19 cellular contexts compared by ENCODE assay signal in genomic region chr1:163170331-163170730, GRCh38. TPM values are rescaled to one million over a fixed set of nuclear protein-coding genes. Genes with fewer than 3 reads are reported as not detected.
DNase-seq lines count a peak whose midpoint lies in the region; ATAC-seq and TF ChIP-seq lines count a peak whose summit lies in the region.
"Had no signal": no experiment of that assay in that cellular context is flagged by ENCODE, and none has a peak within 500 bp of the region (broad histone marks: within the 10 kb centered on the region; RNA-seq: fewer than 3 reads in every experiment).

No MANE protein-coding gene starts in this region.

- no peaks in the 10 kb centered on the region for H3K27me3 ChIP-seq in adipocyte (replicated peaks; ENCODE audit: control insufficient read depth, insufficient read depth, low read length)
- no peaks in the 10 kb centered on the region for H3K27me3 ChIP-seq in fibroblast of lung (ENCODE audit: control insufficient read depth, insufficient read depth, low read length)
- no peaks in the 10 kb centered on the region for H3K27me3 ChIP-seq in smooth muscle cell (ENCODE audit: low read depth)
- no peaks in the 10 kb centered on the region for H3K27me3 ChIP-seq in Peyer's patch
- H3K27me3 ChIP-seq: BLaER1, neutrophil had no signal

- TF ChIP-seq POLR2A in Peyer's patch (IDR thresholded peaks at IDR 0.05), result no peak

- H2AFZ ChIP-seq in fibroblast of lung (ENCODE audit: low read length), result no peak overlapping the region
- no peak overlapping the region for H2AFZ ChIP-seq in smooth muscle cell (ENCODE audit: low read depth)

- no peak for ATAC-seq in GM21360 (IDR thresholded peaks at IDR 0.05; ENCODE audit: unreplicated experiment)

- H3F3A ChIP-seq in smooth muscle cell (ENCODE audit: low read depth), result peaks cover 19% of the 10 kb centered on the region

- H3K79me2 ChIP-seq in fibroblast of lung (ENCODE audit: control insufficient read depth, insufficient read depth, low read length) (no peaks in the 10 kb centered on the region), smooth muscle cell (ENCODE audit: low read depth) (no peaks in the 10 kb centered on the region)

- 23% methylated on average over 1 of the region's 1 CpG for WGBS in smooth muscle cell (ENCODE audit: low lambda C conversion rate)

- peak overlapping the region; percentile 67 for H3K9ac ChIP-seq in adipocyte (ENCODE audit: low read length)
- no peak overlapping the region for H3K9ac ChIP-seq in fibroblast of lung (ENCODE audit: insufficient read depth, low read length)
- H3K9ac ChIP-seq in smooth muscle cell (ENCODE audit: low read depth), result no peak overlapping the region
- H3K9ac ChIP-seq: BLaER1 had no signal

- no peaks in the 10 kb centered on the region for H4K20me1 ChIP-seq in fibroblast of lung (ENCODE audit: control insufficient read depth, extremely low read depth, insufficient read depth, low read length)
- no peaks in the 10 kb centered on the region for H4K20me1 ChIP-seq in smooth muscle cell (ENCODE audit: low read depth)
- H4K20me1 ChIP-seq: BLaER1 had no signal

- H3K4me3 ChIP-seq in adipocyte (ENCODE audit: low read length) (peak overlapping the region; percentile 68), fibroblast of lung (replicated peaks in 1 of 4; ENCODE audit: control extremely low read depth in 1 of 4, insufficient read depth in 1 of 4, low read depth in 3 of 4, low read length in 4 of 4) (no peak overlapping the region), smooth muscle cell (no peak overlapping the region), Peyer's patch (no peak overlapping the region)
- H3K4me3 ChIP-seq: BLaER1, GM12878 had no signal

- DNase-seq in EH (ENCODE audit: low read depth) (peak; percentile 80), adipocyte (ENCODE audit: low read depth) (peak; percentile 63), fibroblast of lung (ENCODE audit: low read depth in 2 of 2) (peak; percentile 18 to 63), smooth muscle cell (lab: John Stamatoyannopoulos, UW; ENCODE audit: unreplicated experiment) (no peak), Peyer's patch (no peak), pons (ENCODE audit: low spot score) (no peak)
- DNase-seq: activated CD4-positive, alpha-beta T cell treated with anti-CD3 and anti-CD28 coated beads for 48 hours; activated CD8-positive, alpha-beta memory T cell treated with anti-CD3 and anti-CD28 coated beads, Interleukin-2, amount 50 U/mL, for 48 hours; anterior cingulate cortex; cortex of kidney; GDM1; glutamatergic neuron; NCI-H524 treated with DMSO at 0.1 percent for 48 hours; retina had no signal

- H3K9me3 ChIP-seq in adipocyte (ENCODE audit: control insufficient read depth, low read length), result no peaks in the 10 kb centered on the region
- H3K9me3 ChIP-seq in fibroblast of lung (ENCODE audit: control insufficient read depth, insufficient read depth, low read depth, low read length), result no peaks in the 10 kb centered on the region
- no peaks in the 10 kb centered on the region for H3K9me3 ChIP-seq in smooth muscle cell (replicated peaks; ENCODE audit: low read depth)
- H3K9me3 ChIP-seq in Peyer's patch, result no peaks in the 10 kb centered on the region
- H3K9me3 ChIP-seq: BLaER1, neutrophil had no signal

- H3K36me3 ChIP-seq in adipocyte (ENCODE audit: control insufficient read depth, insufficient read depth, low read length, severe bottlenecking), result no peaks in the 10 kb centered on the region
- H3K36me3 ChIP-seq in fibroblast of lung (ENCODE audit: control insufficient read depth, insufficient read depth, low read length), result no peaks in the 10 kb centered on the region
- H3K36me3 ChIP-seq in smooth muscle cell (ENCODE audit: low read depth), result no peaks in the 10 kb centered on the region
- no peaks in the 10 kb centered on the region for H3K36me3 ChIP-seq in Peyer's patch
- H3K36me3 ChIP-seq: BLaER1, neutrophil had no signal

- H3K4me1 ChIP-seq in adipocyte (ENCODE audit: control insufficient read depth, insufficient read depth, low read length) (peaks cover 52% of the 10 kb centered on the region), fibroblast of lung (ENCODE audit: control insufficient read depth, extremely low read depth, insufficient read depth, low read length) (peaks cover 29% of the 10 kb centered on the region), smooth muscle cell (ENCODE audit: low read depth) (peaks cover 21% of the 10 kb centered on the region), Peyer's patch (no peaks in the 10 kb centered on the region)
- H3K4me1 ChIP-seq: BLaER1 had no signal

- H3K27ac ChIP-seq in fibroblast of lung (ENCODE audit: insufficient read depth, low read length) (peak overlapping the region; percentile 35), smooth muscle cell (ENCODE audit: low read depth) (peak overlapping the region; percentile 16), Peyer's patch (no peak overlapping the region)
- H3K27ac ChIP-seq: BLaER1, neutrophil, RWPE1 had no signal

- H3K4me2 ChIP-seq in fibroblast of lung (ENCODE audit: extremely low read depth, insufficient read depth, low read length) (peak overlapping the region; percentile 33), smooth muscle cell (peak overlapping the region; percentile 1)
- H3K4me2 ChIP-seq: BLaER1 had no signal

- TF ChIP-seq CTCF in fibroblast of lung (conservative IDR thresholded peaks at IDR 0.05 in 1 of 2, IDR thresholded peaks at IDR 0.05 in 1 of 2; ENCODE audit: low read depth in 1 of 2, low read length in 2 of 2) (no peak), smooth muscle cell (IDR thresholded peaks at IDR 0.05; ENCODE audit: borderline replicate concordance, insufficient read depth, poor library complexity, severe bottlenecking) (no peak), Peyer's patch (IDR thresholded peaks at IDR 0.05) (no peak)

RNA-seq across cellular contexts. Expression of gene RGS5, which starts 32.4 kb away (rescaled TPM):
- total RNA-seq in fibroblast of lung (3.1 and 6.6 TPM in 2 replicates), smooth muscle cell (5.2 and 49.1 TPM in 2 replicates), Peyer's patch (10 to 100 TPM; 13.1 to 56.9 (median 31.7) TPM)
- polyA plus RNA-seq in fibroblast of lung (12.3 and 17.9 TPM in 2 replicates), smooth muscle cell (1.9 and 2.5 TPM in 2 replicates)
- polyA plus RNA-seq in fibroblast of lung (2012), result 5.0 and 5.6 TPM in 2 replicates
- polyA minus RNA-seq in fibroblast of lung (ENCODE audit: low replicate concordance), result 3.9 and 6.6 TPM in 2 replicates

Comparison
In these comparisons a context has a peak if more than half of its experiments do, and no peak if none do; other contexts are left out.
1. DNase-seq: peak in EH (single experiment), adipocyte (single experiment) and fibroblast of lung (2 of 2); none in smooth muscle cell (single experiment), Peyer's patch (0 of 3) and pons (single experiment).
2. H3K27ac ChIP-seq: peak in fibroblast of lung (single experiment) and smooth muscle cell (single experiment); none in Peyer's patch (0 of 4).